Comparison of ENCODE assay signal across 9 cellular contexts in genomic region chr9:127976943-127977871, GRCh38. TPM values are rescaled to one million over a fixed set of nuclear protein-coding genes. Genes with fewer than 3 reads are reported as not detected.
DNase-seq lines count a peak whose midpoint lies in the region; ATAC-seq and TF ChIP-seq lines count a peak whose summit lies in the region.
"Had no signal": no experiment of that assay in that cellular context is flagged by ENCODE, and none has a peak within 500 bp of the region (broad histone marks: within the 10 kb centered on the region; RNA-seq: fewer than 3 reads in every experiment).

No MANE protein-coding gene starts in this region.

- peaks cover 33% of the 10 kb centered on the region; the same call in 1 of the 2 replicates for H4K20me1 ChIP-seq in OCI-LY7 (ENCODE audit: insufficient read depth, low read length)

- POLR2A ChIA-PET in OCI-LY7 (lab: Charles Lee) = interaction anchor here (0.6 to 1.4 kb wide), 6 partner anchors 8 to 128 kb away, joined by 3 to 5 read pairs (median 4); no protein-coding TSS in a partner anchor

- peak overlapping the region; percentile 84 for H3K4me2 ChIP-seq in OCI-LY7 (ENCODE audit: low read length)

- CTCF ChIA-PET in OCI-LY7 (lab: Charles Lee; ENCODE audit: unreplicated experiment) = interaction anchor here (1.1 kb wide), 1 partner anchor 22 kb away, joined by 5 read pairs; no protein-coding TSS in a partner anchor

- no peak for ATAC-seq in effector memory CD8-positive, alpha-beta T cell (replicated peaks)
- ATAC-seq in GM18909 (IDR thresholded peaks at IDR 0.05; ENCODE audit: poor library complexity, unreplicated experiment) = no peak

- BruUV-seq in OCI-LY7 (replicated peaks; lab: Mats Ljungman, UMichigan) = no TSS peak

- H3K4me3 ChIP-seq in OCI-LY7 (ENCODE audit: low read depth, low read length, poor library complexity, severe bottlenecking) = peak overlapping the region; percentile 80

- H3K4me3 Mint-ChIP-seq in effector memory CD8-positive, alpha-beta T cell = peak overlapping the region; percentile 95 to 98
- peak overlapping the region; percentile 93 for H3K4me3 Mint-ChIP-seq in progenitor cell of endocrine pancreas (ENCODE audit: low read depth)

- H3K9me3 ChIP-seq in ES-I3 (ENCODE audit: control insufficient read depth, insufficient read depth, low read length) (no peaks in the 10 kb centered on the region), OCI-LY7 (ENCODE audit: low read length) (no peaks in the 10 kb centered on the region)

- no peaks in the 10 kb centered on the region for H3K9me2 ChIP-seq in OCI-LY7 (ENCODE audit: insufficient read depth, low read length)

- H3K79me2 ChIP-seq in OCI-LY7 (ENCODE audit: insufficient read depth, low read depth, low read length) = peaks cover 90% of the 10 kb centered on the region

- TF ChIP-seq CTCF in OCI-LY7 (conservative IDR thresholded peaks at IDR 0.05; ENCODE audit: low read length) (no peak; the same call in 1 of the 2 replicates), progenitor cell of endocrine pancreas (IDR thresholded peaks at IDR 0.05; ENCODE audit: unreplicated experiment) (no peak)

- peaks cover 61 to 66% of the 10 kb centered on the region in 2 donors for H3K4me1 Mint-ChIP-seq in effector memory CD8-positive, alpha-beta T cell (ENCODE audit: low read depth in 2 of 2)
- H3K4me1 Mint-ChIP-seq in progenitor cell of endocrine pancreas (ENCODE audit: low read depth) = peaks cover 48% of the 10 kb centered on the region

- no peaks in the 10 kb centered on the region for H3K27me3 Mint-ChIP-seq in effector memory CD8-positive, alpha-beta T cell
- no peaks in the 10 kb centered on the region for H3K27me3 Mint-ChIP-seq in progenitor cell of endocrine pancreas

- intact Hi-C loops in OCI-LY7 (cut with micrococcal nuclease; ENCODE audit: unreplicated experiment) = no loop called here

- peaks cover 44% of the 10 kb centered on the region for H3K36me3 Mint-ChIP-seq in effector memory CD8-positive, alpha-beta T cell (ENCODE audit: insufficient read depth)
- H3K36me3 Mint-ChIP-seq in progenitor cell of endocrine pancreas (ENCODE audit: insufficient read depth) = no peaks in the 10 kb centered on the region
- H3K36me3 Mint-ChIP-seq: immature natural killer cell had no signal

- H3K27ac Mint-ChIP-seq in effector memory CD8-positive, alpha-beta T cell = peak overlapping the region; percentile 93 to 99
- peak overlapping the region; percentile 59 for H3K27ac Mint-ChIP-seq in progenitor cell of endocrine pancreas

- no peak for DNase-seq in OCI-LY7 (ENCODE audit: low spot score)
- no peak for DNase-seq in effector memory CD8-positive, alpha-beta T cell
- DNase-seq in progenitor cell of endocrine pancreas (ENCODE audit: low spot score, unreplicated experiment) = no peak
- no peak for DNase-seq in NCI-H1436 treated with DMSO at 0.1 percent for 48 hours (lab: John Stamatoyannopoulos, UW)
- no peak for DNase-seq in NCI-H1105 (lab: John Stamatoyannopoulos, UW)
- no peak for DNase-seq in middle frontal gyrus (ENCODE audit: extremely low spot score, low spot score)
- DNase-seq: immature natural killer cell had no signal

- no peaks in the 10 kb centered on the region for H3K9me3 Mint-ChIP-seq in effector memory CD8-positive, alpha-beta T cell
- no peaks in the 10 kb centered on the region for H3K9me3 Mint-ChIP-seq in progenitor cell of endocrine pancreas (ENCODE audit: low read depth)
- H3K9me3 Mint-ChIP-seq: immature natural killer cell had no signal

- peak overlapping the region; percentile 91; the same call in 1 of the 2 replicates for H3K9ac ChIP-seq in ES-I3 (ENCODE audit: low read depth, low read length)

- H3K4me1 ChIP-seq in ES-I3 (ENCODE audit: insufficient read depth, low read length) (peaks cover 22% of the 10 kb centered on the region), OCI-LY7 (ENCODE audit: insufficient read depth, low read length, poor library complexity, severe bottlenecking) (peaks cover 68% of the 10 kb centered on the region)

- no peak overlapping the region for H2AFZ ChIP-seq in OCI-LY7 (ENCODE audit: low read length)

- H3K27ac ChIP-seq in OCI-LY7 (ENCODE audit: low read depth, low read length, poor library complexity, severe bottlenecking) = peak overlapping the region; percentile 65

- H3K36me3 ChIP-seq in ES-I3 (ENCODE audit: insufficient read depth, low read length) (no peaks in the 10 kb centered on the region), OCI-LY7 (ENCODE audit: insufficient read depth, low read length) (peaks cover 56% of the 10 kb centered on the region)

RNA-seq across cellular contexts. Expression of gene EEIG1, which starts 3.6 kb away (rescaled TPM):
- total RNA-seq in OCI-LY7 (2014; rRNA removed; shearing (Covaris generic)) = 25.8 and 34.7 TPM in 2 replicates
- 60.1 and 69.1 TPM in 2 replicates for total RNA-seq in OCI-LY7 (2022)
- 48.2 and 54.1 TPM in 2 replicates for total RNA-seq in progenitor cell of endocrine pancreas

RNA-seq across cellular contexts. Expression of gene DPM2, which starts 39.6 kb away (rescaled TPM):
- 31.6 and 49.7 TPM in 2 replicates for total RNA-seq in OCI-LY7 (2014; rRNA removed; shearing (Covaris generic))
- total RNA-seq in OCI-LY7 (2022) (47.7 and 50.7 TPM in 2 replicates), progenitor cell of endocrine pancreas (34.0 and 37.7 TPM in 2 replicates)

RNA-seq across cellular contexts. Expression of gene PIP5KL1, which starts 46.6 kb away (rescaled TPM):
- total RNA-seq in OCI-LY7 (2014; rRNA removed; shearing (Covaris generic)) = 0.59 and 0.95 TPM in 2 replicates
- total RNA-seq in OCI-LY7 (2022) = 4.4 and 4.6 TPM in 2 replicates
- 3.4 and 3.6 TPM in 2 replicates for total RNA-seq in progenitor cell of endocrine pancreas
